2 cellular contexts compared by ENCODE assay signal in genomic region chr1:110494522-110495406, GRCh38.
A peak's percentile ranks its signal among the peaks of the same experiment; 100 is the strongest.
TF ChIP-seq lines count a peak whose summit lies in the region.

No MANE protein-coding gene starts in this region.

TF ChIP-seq in HEK293T, 16 proteins besides CTCF, POLR2A, EP300 and RAD21:
- TF ChIP-seq CTBP1 (IDR thresholded peaks at IDR 0.05; ENCODE audit: borderline replicate concordance) (no peak), PKNOX1 (IDR thresholded peaks at IDR 0.05) (peak; percentile 53)
TF ChIP-seq in HEK293T: peak in this region for 1.

TF ChIP-seq in K562, 482 proteins besides CTCF, POLR2A, EP300 and RAD21:
- TF ChIP-seq PBX2 (CRISPR knock-in tag; IDR thresholded peaks at IDR 0.05; ENCODE audit: low read depth) = no peak
- peak; percentile 76 for TF ChIP-seq PBX2 (tag; conservative IDR thresholded peaks at IDR 0.05; ENCODE audit: low read depth)
- TF ChIP-seq ASH1L (IDR thresholded peaks at IDR 0.05; ENCODE audit: borderline replicate concordance, low read depth, partially characterized antibody) = no peak
- TF ChIP-seq ZNF316 (IDR thresholded peaks at IDR 0.05) = no peak
- TF ChIP-seq MTA2 (IDR thresholded peaks at IDR 0.05; ENCODE audit: low read depth) = no peak
- peak; percentile 39 for TF ChIP-seq MEIS2 (IDR thresholded peaks at IDR 0.05; ENCODE audit: partially characterized antibody)
- peak; percentile 56; the same call in 1 of the 2 replicates for TF ChIP-seq PKNOX1 (IDR thresholded peaks at IDR 0.05)
